ENCODE assay signal across 27 cellular contexts in the genomic region with DNA sequence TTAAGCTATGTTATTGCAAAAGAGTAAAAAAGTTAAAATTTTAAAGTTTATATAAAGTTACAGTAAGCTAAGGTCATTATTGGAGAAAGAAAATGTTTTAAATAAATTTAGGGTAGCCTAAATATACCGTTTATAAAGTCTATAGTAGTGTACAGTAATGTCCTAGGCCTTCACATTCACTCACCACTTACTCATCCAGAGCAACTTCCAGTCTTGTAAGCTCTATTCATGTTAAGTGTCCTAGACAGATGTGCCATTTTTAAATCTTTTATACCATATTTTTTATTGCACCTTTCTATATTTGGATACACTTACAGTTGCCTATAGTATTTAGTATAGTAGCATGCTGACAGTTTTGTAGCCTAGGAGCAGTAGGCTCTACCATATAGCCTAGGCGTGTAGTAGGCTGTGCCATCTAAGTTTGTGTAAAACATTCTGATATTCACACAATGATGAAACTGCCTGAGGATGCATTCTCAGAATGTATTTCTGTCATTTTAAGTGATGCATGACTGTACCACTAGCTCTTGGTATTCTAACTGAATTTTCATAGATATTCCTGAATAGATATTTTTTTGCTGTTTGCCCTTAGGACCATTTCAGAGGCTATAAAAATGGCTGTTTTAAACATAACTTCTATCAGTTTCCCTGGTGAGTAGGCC. TPM values are rescaled to one million over a fixed set of nuclear protein-coding genes. Genes with fewer than 3 reads are reported as not detected.
DNase-seq lines count a peak whose midpoint lies in the region; ATAC-seq, FAIRE-seq and TF ChIP-seq lines count a peak whose summit lies in the region.
"Had no signal": no experiment of that assay in that cellular context is flagged by ENCODE, and none has a peak within 500 bp of the region (broad histone marks: within the 10 kb centered on the region; RNA-seq: fewer than 3 reads in every experiment).

No MANE protein-coding gene starts in this region.

- no peak overlapping the region for H4K5ac ChIP-seq in IMR-90 (ENCODE audit: low read depth, low read length)

- no peak overlapping the region for H2BK15ac ChIP-seq in IMR-90 (ENCODE audit: low read depth, low read length)

- H3K9me1 ChIP-seq in IMR-90 (ENCODE audit: insufficient read depth, low read length), result 0 out of 2 replicates have a peak, but pooled peaks cover 4% of the 10 kb centered on the region

- no peaks in the 10 kb centered on the region for H3K9me3 Mint-ChIP-seq in astrocyte (ENCODE audit: unreplicated experiment)
- H3K9me3 Mint-ChIP-seq: neural crest cell; stimulated activated memory B cell treated with anti-CD40 and anti-IgM and Interleukin-4, amounts not matched to agents 10 μg/mL and 1 μg/mL and 100 μg/mL, for 72 hours had no signal

- no peak overlapping the region for H2AFZ ChIP-seq in IMR-90 (replicated peaks; ENCODE audit: low read length, poor library complexity)
- no peak overlapping the region for H2AFZ ChIP-seq in astrocyte (ENCODE audit: low read depth, low read length)
- H2AFZ ChIP-seq: hepatocyte had no signal

- FAIRE-seq in astrocyte (lab: Jason Lieb, UNC), result no peak

- no peaks in the 10 kb centered on the region for H3K9me3 ChIP-seq in IMR-90 (ENCODE audit: control insufficient read depth, insufficient read depth, low read length)
- H3K9me3 ChIP-seq in astrocyte (ENCODE audit: insufficient read depth, low read depth, low read length), result no peaks in the 10 kb centered on the region
- no peaks in the 10 kb centered on the region for H3K9me3 ChIP-seq in right lobe of liver
- H3K9me3 ChIP-seq: adrenal gland, thoracic aorta had no signal

- H3K4me2 ChIP-seq in IMR-90 (ENCODE audit: low read depth, low read length), result peak overlapping the region; percentile 62; the same call in 1 of the 2 replicates
- no peak overlapping the region for H3K4me2 ChIP-seq in astrocyte (ENCODE audit: low read length)
- H3K4me2 ChIP-seq: hepatocyte had no signal

- TF ChIP-seq RAD21 in IMR-90 (IDR thresholded peaks at IDR 0.05; ENCODE audit: low read length), result no peak

- peak; percentile 67 for DNase-seq in EH (ENCODE audit: low read depth)
- DNase-seq in IMR-90, result peak; percentile 69
- peak; percentile 30 for DNase-seq in astrocyte (ENCODE audit: low read depth)
- DNase-seq in foreskin fibroblast, result peak; percentile 37 to 58
- DNase-seq in amygdala (lab: John Stamatoyannopoulos, UW), result no peak
- DNase-seq in NCI-H2107 (lab: John Stamatoyannopoulos, UW), result no peak
- DNase-seq in right lobe of liver, result no peak
- DNase-seq: ACHN; activated CD4-positive, alpha-beta T cell treated with anti-CD3 and anti-CD28 coated beads, Interleukin-2, amount 50 U/mL, for 4 hours; activated CD8-positive, alpha-beta memory T cell treated with anti-CD3 and anti-CD28 coated beads, Interleukin-2, amount 50 U/mL, for 48 hours; activated gamma-delta T cell; adrenal gland; C1 segment of cervical spinal cord; foreskin melanocyte; H7; NCI-H187; NCI-H2227 treated with DMSO at 0.1 percent for 48 hours; NCI-H748 treated with DMSO at 0.1 percent for 48 hours; stimulated activated CD4-positive, alpha-beta T cell treated with anti-CD3 and anti-CD28 coated beads, Interleukin-2, amount 100 ng/mL, for 24 hours; T-helper 2 cell had no signal

- peak; percentile 92 for ATAC-seq in IMR-90 (ENCODE audit: low read depth)
- no peak for ATAC-seq in HG03025 (IDR thresholded peaks at IDR 0.05; ENCODE audit: low FRiP score, unreplicated experiment)
- ATAC-seq in right lobe of liver, result no peak
- ATAC-seq: stimulated activated memory B cell treated with anti-CD40 and anti-IgM and Interleukin-4, amounts not matched to agents 10 μg/mL and 1 μg/mL and 100 μg/mL, for 72 hours; WTC11 had no signal

- no peak overlapping the region for H3K4me3 Mint-ChIP-seq in astrocyte (ENCODE audit: unreplicated experiment)
- H3K4me3 Mint-ChIP-seq: neural crest cell; stimulated activated memory B cell treated with anti-CD40 and anti-IgM and Interleukin-4, amounts not matched to agents 10 μg/mL and 1 μg/mL and 100 μg/mL, for 72 hours; WTC11 had no signal

- no peak overlapping the region for H3K9ac ChIP-seq in IMR-90 (ENCODE audit: low read depth, low read length)
- H3K9ac ChIP-seq in astrocyte (ENCODE audit: low read length), result no peak overlapping the region

- H3K4me3 ChIP-seq in IMR-90 (ENCODE audit: insufficient read depth, low read depth, low read length) (no peak overlapping the region), astrocyte (ENCODE audit: insufficient read depth, low read depth, low read length) (no peak overlapping the region), foreskin fibroblast (ENCODE audit: low read depth in 1 of 2, low read length in 2 of 2) (no peak overlapping the region), right lobe of liver (no peak overlapping the region)
- H3K4me3 ChIP-seq: adrenal gland, hepatocyte, skin epidermis, thoracic aorta had no signal

- H2AK9ac ChIP-seq in IMR-90 (replicated peaks; ENCODE audit: low read depth, low read length, poor library complexity), result no peak overlapping the region

- no peak overlapping the region for H2BK120ac ChIP-seq in IMR-90 (ENCODE audit: low read depth, low read length)

- H2BK20ac ChIP-seq in IMR-90 (ENCODE audit: low read depth, low read length), result no peak overlapping the region

- H3K14ac ChIP-seq in IMR-90 (replicated peaks; ENCODE audit: low read depth, low read length), result 0 out of 2 replicates have a peak overlapping the region, but pooled peaks have one; percentile 11

- H3K27ac Mint-ChIP-seq in astrocyte (ENCODE audit: unreplicated experiment), result peak overlapping the region; percentile 62
- H3K27ac Mint-ChIP-seq: stimulated activated memory B cell treated with anti-CD40 and anti-IgM and Interleukin-4, amounts not matched to agents 10 μg/mL and 1 μg/mL and 100 μg/mL, for 72 hours had no signal

- TF ChIP-seq CTCF in IMR-90 (conservative IDR thresholded peaks at IDR 0.05; ENCODE audit: low read depth, low read length) (no peak), astrocyte (IDR thresholded peaks at IDR 0.05; ENCODE audit: insufficient read depth, low read depth, low read length) (no peak), foreskin fibroblast (IDR thresholded peaks at IDR 0.05; ENCODE audit: low read depth, low read length) (no peak), right lobe of liver (IDR thresholded peaks at IDR 0.05) (no peak)

- POLR2A ChIA-PET in IMR-90 (lab: Charles Lee; ENCODE audit: unreplicated experiment), result interaction anchor here (0.5 to 1.1 kb wide), 2 partner anchors 39 to 277 kb away, joined by 3 to 5 read pairs; a partner anchor contains a TSS

- H3K27me3 ChIP-seq in IMR-90 (ENCODE audit: control insufficient read depth, insufficient read depth, low read length) (no peaks in the 10 kb centered on the region), astrocyte (ENCODE audit: insufficient read depth, low read length) (no peaks in the 10 kb centered on the region), right lobe of liver (no peaks in the 10 kb centered on the region)
- H3K27me3 ChIP-seq: adrenal gland, hepatocyte had no signal

- peaks cover 12% of the 10 kb centered on the region for H3K4me1 Mint-ChIP-seq in astrocyte (ENCODE audit: low read depth, unreplicated experiment)

- no peak overlapping the region for H4K8ac ChIP-seq in IMR-90 (ENCODE audit: low read depth in 2 of 2, low read length in 2 of 2)

- peaks cover 13% of the 10 kb centered on the region for H3K79me2 ChIP-seq in astrocyte (ENCODE audit: insufficient read depth, low read length)

- no peaks in the 10 kb centered on the region for H3K27me3 Mint-ChIP-seq in astrocyte (ENCODE audit: low read depth, unreplicated experiment)
- H3K27me3 Mint-ChIP-seq: stimulated activated memory B cell treated with anti-CD40 and anti-IgM and Interleukin-4, amounts not matched to agents 10 μg/mL and 1 μg/mL and 100 μg/mL, for 72 hours had no signal

- H4K91ac ChIP-seq in IMR-90 (ENCODE audit: insufficient read depth, low read depth, low read length), result no peak overlapping the region

- H3K4me1 ChIP-seq in IMR-90 (ENCODE audit: control insufficient read depth, insufficient read depth, low read length) (peaks cover 6% of the 10 kb centered on the region; the same call in 1 of the 2 replicates), astrocyte (ENCODE audit: insufficient read depth, low read length) (no peaks in the 10 kb centered on the region), right lobe of liver (peaks cover 0 to 31% (median 1%) of the 10 kb centered on the region in 4 donors)
- H3K4me1 ChIP-seq: adrenal gland had no signal

- H2BK5ac ChIP-seq in IMR-90 (ENCODE audit: low read depth, low read length, poor library complexity, severe bottlenecking), result peak overlapping the region; percentile 67

- H3K27ac ChIP-seq in IMR-90 (ENCODE audit: insufficient read depth, low read length), result no peak overlapping the region
- no peak overlapping the region for H3K27ac ChIP-seq in astrocyte (ENCODE audit: low read depth, low read length)
- no peak overlapping the region for H3K27ac ChIP-seq in right lobe of liver
- H3K27ac ChIP-seq: adrenal gland, hepatocyte, thoracic aorta had no signal

- no peak for TF ChIP-seq POLR2A in IMR-90 (IDR thresholded peaks at IDR 0.05; ENCODE audit: low read depth, low read length)
- TF ChIP-seq POLR2A in right lobe of liver (IDR thresholded peaks at IDR 0.05), result no peak

- no peaks in the 10 kb centered on the region for H3K36me3 Mint-ChIP-seq in astrocyte (ENCODE audit: low read depth, unreplicated experiment)

- in situ Hi-C loops in IMR-90 (cut with MboI; ENCODE audit: low sequenced_read_pairs), result no loop called here

- no peak overlapping the region for H3K4ac ChIP-seq in IMR-90 (ENCODE audit: low read depth, low read length)

- CTCF ChIA-PET in IMR-90 (lab: Yijun Ruan, JAX), result interaction anchor here (0.6 to 1.4 kb wide), 4 partner anchors 101 to 616 kb away, joined by 3 to 4 read pairs (median 4); a partner anchor contains a TSS

- no CpG with 5 or more reads among the region's 2 CpGs for WGBS in IMR-90 (ENCODE audit: extremely low coverage in 2 of 2, insufficient read length in 1 of 2), 2 experiments
- WGBS in right lobe of liver (ENCODE audit: insufficient coverage, low coverage, low lambda C conversion rate, missing lambda C conversion rate), result 96% methylated on average over 2 of the region's 2 CpGs

- H3K36me3 ChIP-seq in IMR-90 (ENCODE audit: control insufficient read depth, insufficient read depth, low read length) (0 out of 2 replicates have a peak, but pooled peaks cover 5% of the 10 kb centered on the region), astrocyte (ENCODE audit: insufficient read depth, low read length) (no peaks in the 10 kb centered on the region), right lobe of liver (no peaks in the 10 kb centered on the region)
- H3K36me3 ChIP-seq: adrenal gland, thoracic aorta had no signal

- dilution Hi-C loops in IMR-90 (cut with HindIII; ENCODE audit: low sequenced_read_pairs, unreplicated experiment), result no loop called here

- no TSS peak for BruUV-seq in IMR-90 (replicated peaks; lab: Mats Ljungman, UMichigan)

- no peak overlapping the region for H3K23ac ChIP-seq in IMR-90 (ENCODE audit: low read depth, low read length)

- peaks cover 30 to 59% of the 10 kb centered on the region in 2 experiments for H3K79me1 ChIP-seq in IMR-90 (ENCODE audit: low read depth in 1 of 2, low read length in 2 of 2)

- H3K56ac ChIP-seq in IMR-90 (ENCODE audit: extremely low read depth, insufficient read depth, low read length), result no peak overlapping the region

- H2AK5ac ChIP-seq in IMR-90 (ENCODE audit: low read depth, low read length), result no peak overlapping the region

- intact Hi-C loops in IMR-90 (cut with micrococcal nuclease), result no loop called here
- intact Hi-C loops in right lobe of liver (cut with DNase I), result no loop called here

- no peak overlapping the region; the same call in 1 of the 2 replicates for H3K18ac ChIP-seq in IMR-90 (ENCODE audit: low read depth, low read length)

- H4K20me1 ChIP-seq in IMR-90 (ENCODE audit: insufficient read depth, low read length) (peaks cover 3% of the 10 kb centered on the region; the same call in 1 of the 2 replicates), astrocyte (ENCODE audit: insufficient read depth, low read length) (peaks cover 14% of the 10 kb centered on the region)

RNA-seq across cellular contexts. Expression of a gene that starts 26.8 kb away (rescaled TPM):
- 8.4 and 15.3 TPM in 2 replicates for total RNA-seq in IMR-90 (2012; rRNA removed)
- polyA plus RNA-seq in IMR-90 (2012; rRNA removed), result 10.3 and 12.6 TPM in 2 replicates
- polyA plus RNA-seq in IMR-90 (2012; cell fraction: cytosol; rRNA removed), result 4.8 and 4.9 TPM in 2 replicates
- polyA plus RNA-seq in IMR-90 (2012; cell fraction: nucleus; rRNA removed; ENCODE audit: low replicate concordance), result 3.6 and 11.5 TPM in 2 replicates
- total RNA-seq in astrocyte, result 13.2 and 14.6 TPM in 2 replicates
- 10 to 100 TPM; 28.5 to 57.2 (median 33.3) TPM for total RNA-seq in right lobe of liver

Comparison
In these comparisons a context has a peak if more than half of its experiments do, and no peak if none do; other contexts are left out.
1. DNase-seq: peak in EH (single experiment), IMR-90 (single experiment), astrocyte (single experiment) and foreskin fibroblast (2 of 2); none in amygdala (0 of 56), NCI-H2107 (single experiment) and right lobe of liver (0 of 3).